ENCODE assay signal across 21 cellular contexts in genomic region chrX:29940750-29941149, GRCh38.
DNase-seq lines count a peak whose midpoint lies in the region; ATAC-seq, FAIRE-seq and TF ChIP-seq lines count a peak whose summit lies in the region.
"Had no signal": no experiment of that assay in that cellular context is flagged by ENCODE, and none has a peak within 500 bp of the region (broad histone marks: within the 10 kb centered on the region; RNA-seq: fewer than 3 reads in every experiment).

No MANE protein-coding gene starts in this region.

- H3K9ac ChIP-seq in Loucy (ENCODE audit: low read depth, low read length, poor library complexity, severe bottlenecking) (no peak overlapping the region), mesendoderm (ENCODE audit: low read length) (no peak overlapping the region)
- H3K9ac ChIP-seq: BLaER1 treated with 17β-estradiol and CSF1 and Interleukin-3, amounts not matched to agents 10 nM and 100 nM; KMS-11 had no signal

- H4K5ac ChIP-seq in mesendoderm (ENCODE audit: low read length), result no peak overlapping the region

- ATAC-seq in A549, result no peak
- no peak for ATAC-seq in GM19463 (IDR thresholded peaks at IDR 0.05; ENCODE audit: unreplicated experiment)
- ATAC-seq: CD8-positive, alpha-beta T cell had no signal

- no peaks in the 10 kb centered on the region for H3K9me2 ChIP-seq in Loucy (replicated peaks; ENCODE audit: low read depth, low read length)

- TF ChIP-seq RAD21 in A549 (conservative IDR thresholded peaks at IDR 0.05 in 1 of 2, IDR thresholded peaks at IDR 0.05 in 1 of 2), result no peak

- 68% methylated on average over 2 of the region's 2 CpGs for WGBS in A549 (ENCODE audit: missing lambda C conversion rate)
- WGBS in mesendoderm (ENCODE audit: extremely low coverage, insufficient coverage, low lambda C conversion rate), result no CpG with 5 or more reads among the region's 2 CpGs
- 71 to 89% (median 80%) methylated on average over 2 of the region's 2 CpGs for WGBS in stomach, 5 donors

- TF ChIP-seq CTCF in A549 (IDR thresholded peaks at IDR 0.05) (no peak), Loucy (conservative IDR thresholded peaks at IDR 0.05; ENCODE audit: low read length) (peak; percentile 27), brain microvascular endothelial cell (IDR thresholded peaks at IDR 0.05; ENCODE audit: low read depth, low read length, missing control alignments) (peak; percentile 13), stomach (IDR thresholded peaks at IDR 0.05) (no peak)

- H3K18ac ChIP-seq in mesendoderm (ENCODE audit: low read length), result no peak overlapping the region

- no peak for TF ChIP-seq POLR2A in A549 (IDR thresholded peaks at IDR 0.05; ENCODE audit: low read length)
- TF ChIP-seq POLR2A in stomach (IDR thresholded peaks at IDR 0.05), result no peak

- H4K20me1 ChIP-seq in Loucy (ENCODE audit: insufficient read depth, low read length, poor library complexity, severe bottlenecking), result no peaks in the 10 kb centered on the region
- H4K20me1 ChIP-seq: BLaER1 treated with 17β-estradiol and CSF1 and Interleukin-3, amounts not matched to agents 10 nM and 100 nM had no signal

- H3K56ac ChIP-seq in mesendoderm (ENCODE audit: low read length), result no peak overlapping the region

- H3K4ac ChIP-seq in mesendoderm (ENCODE audit: low read depth, low read length), result no peak overlapping the region

- H3K36me3 ChIP-seq in Loucy (ENCODE audit: insufficient read depth, low read length) (no peaks in the 10 kb centered on the region), brain microvascular endothelial cell (replicated peaks) (no peaks in the 10 kb centered on the region), mesendoderm (ENCODE audit: control insufficient read depth, insufficient read depth, low read length) (no peaks in the 10 kb centered on the region), stomach (no peaks in the 10 kb centered on the region)
- H3K36me3 ChIP-seq: BLaER1 treated with 17β-estradiol and CSF1 and Interleukin-3, amounts not matched to agents 10 nM and 100 nM; Peyer's patch; SJSA1 had no signal

- POLR2A ChIA-PET in A549 (lab: Yijun Ruan, JAX), result no interaction called here

- in situ Hi-C loops in brain microvascular endothelial cell (cut with HindIII; ENCODE audit: low pct_ligation_motif_present, low sequenced_read_pairs), result no loop called here

- H3K79me1 ChIP-seq in mesendoderm (ENCODE audit: low read length), result no peaks in the 10 kb centered on the region

- H3K9me3 ChIP-seq in A549 (no peaks in the 10 kb centered on the region), Loucy (ENCODE audit: insufficient read depth, low read depth, low read length) (no peaks in the 10 kb centered on the region), stomach (no peaks in the 10 kb centered on the region)
- H3K9me3 ChIP-seq: BLaER1 treated with 17β-estradiol and CSF1 and Interleukin-3, amounts not matched to agents 10 nM and 100 nM; Peyer's patch; SJSA1 had no signal

- FAIRE-seq in A549 (lab: Jason Lieb, UNC), result peak; percentile 76
- FAIRE-seq: A204.1, GM12892 had no signal

- intact Hi-C loops in stomach (cut with DNase I; ENCODE audit: low total_unique reads), result no loop called here

- no peak overlapping the region for H2BK5ac ChIP-seq in mesendoderm (ENCODE audit: low read length)

- no peak overlapping the region for H2BK120ac ChIP-seq in mesendoderm (ENCODE audit: low read depth, low read length)

- no peaks in the 10 kb centered on the region for H3F3A ChIP-seq in Loucy (ENCODE audit: low read depth)

- H2AK5ac ChIP-seq in mesendoderm (ENCODE audit: low read length), result no peak overlapping the region

- H3K23ac ChIP-seq in mesendoderm (ENCODE audit: low read length), result no peak overlapping the region

- DNase-seq in A549 (ENCODE audit: low read depth in 1 of 2, low spot score in 1 of 2) (no peak), brain microvascular endothelial cell (no peak), mesendoderm (peak; percentile 62), occipital lobe (lab: John Stamatoyannopoulos, UW) (no peak), stomach (no peak)
- DNase-seq: CD8-positive, alpha-beta T cell; DMS79; H7; NCI-H1436; NCI-H2029; NCI-H345; NCI-H524 treated with DMSO at 0.1 percent for 48 hours; Peyer's patch had no signal

- H3K4me1 ChIP-seq in A549 (no peaks in the 10 kb centered on the region), Loucy (ENCODE audit: insufficient read depth, low read length, poor library complexity, severe bottlenecking) (no peaks in the 10 kb centered on the region), mesendoderm (ENCODE audit: control insufficient read depth, low read depth, low read length) (no peaks in the 10 kb centered on the region), stomach (no peaks in the 10 kb centered on the region)
- H3K4me1 ChIP-seq: BLaER1 treated with 17β-estradiol and CSF1 and Interleukin-3, amounts not matched to agents 10 nM and 100 nM; Peyer's patch; SJSA1 had no signal

- H4K8ac ChIP-seq in mesendoderm (ENCODE audit: low read depth, low read length), result no peak overlapping the region

- CTCF ChIA-PET in A549 (lab: Yijun Ruan, JAX), result interaction anchor here (1.2 kb wide), 1 partner anchor 9 kb away, joined by 3 read pairs; no protein-coding TSS in a partner anchor

- no peak overlapping the region for H3K27ac ChIP-seq in A549
- H3K27ac ChIP-seq in brain microvascular endothelial cell, result no peak overlapping the region
- H3K27ac ChIP-seq in mesendoderm (ENCODE audit: low read depth, low read length), result no peak overlapping the region
- H3K27ac ChIP-seq in stomach, result no peak overlapping the region
- H3K27ac ChIP-seq: BLaER1 treated with 17β-estradiol and CSF1 and Interleukin-3, amounts not matched to agents 10 nM and 100 nM; HL-60; KMS-11; Peyer's patch; SJSA1 had no signal

- H3K4me2 ChIP-seq in A549 (no peak overlapping the region), Loucy (ENCODE audit: low read depth, low read length, poor library complexity, severe bottlenecking) (no peak overlapping the region), mesendoderm (ENCODE audit: low read length) (no peak overlapping the region)
- H3K4me2 ChIP-seq: BLaER1 treated with 17β-estradiol and CSF1 and Interleukin-3, amounts not matched to agents 10 nM and 100 nM; KMS-11 had no signal

- no peak overlapping the region for H2AFZ ChIP-seq in Loucy (ENCODE audit: low read length)

- no peak for TF ChIP-seq EP300 in A549 (IDR thresholded peaks at IDR 0.05)
- no peak for TF ChIP-seq EP300 in stomach (IDR thresholded peaks at IDR 0.05)

- no peak overlapping the region for H3K4me3 ChIP-seq in A549
- no peak overlapping the region for H3K4me3 ChIP-seq in Loucy (ENCODE audit: low read length, poor library complexity, severe bottlenecking)
- no peak overlapping the region for H3K4me3 ChIP-seq in brain microvascular endothelial cell (ENCODE audit: low read depth, low read length)
- H3K4me3 ChIP-seq in mesendoderm (ENCODE audit: low read length), result no peak overlapping the region
- H3K4me3 ChIP-seq in stomach, result no peak overlapping the region
- H3K4me3 ChIP-seq: BLaER1 treated with 17β-estradiol and CSF1 and Interleukin-3, amounts not matched to agents 10 nM and 100 nM; Peyer's patch; SJSA1 had no signal

- H3K27me3 ChIP-seq in Loucy (ENCODE audit: insufficient read depth, low read length, poor library complexity, severe bottlenecking), result no peaks in the 10 kb centered on the region
- H3K27me3 ChIP-seq in brain microvascular endothelial cell (replicated peaks), result no peaks in the 10 kb centered on the region
- no peaks in the 10 kb centered on the region for H3K27me3 ChIP-seq in mesendoderm (ENCODE audit: insufficient read depth, low read length, poor library complexity)
- no peaks in the 10 kb centered on the region for H3K27me3 ChIP-seq in stomach
- H3K27me3 ChIP-seq: BLaER1 treated with 17β-estradiol and CSF1 and Interleukin-3, amounts not matched to agents 10 nM and 100 nM; Peyer's patch; SJSA1 had no signal

- H2BK15ac ChIP-seq in mesendoderm (replicated peaks; ENCODE audit: low read depth), result no peak overlapping the region

- H3K79me2 ChIP-seq in Loucy (ENCODE audit: insufficient read depth, low read length), result no peaks in the 10 kb centered on the region
- H3K79me2 ChIP-seq in mesendoderm (ENCODE audit: control insufficient read depth, insufficient read depth, low read length), result no peaks in the 10 kb centered on the region

TF ChIP-seq in A549, 52 proteins besides CTCF, POLR2A, EP300 and RAD21 (continues in another document):
- TF ChIP-seq FOXS1 (CRISPR knock-in tag; IDR thresholded peaks at IDR 0.05), result no peak
- no peak for TF ChIP-seq ZFP36 (IDR thresholded peaks at IDR 0.05; ENCODE audit: borderline replicate concordance, partially characterized antibody)
- TF ChIP-seq PHF8 (IDR thresholded peaks at IDR 0.05; ENCODE audit: borderline replicate concordance, low read depth), result no peak
- TF ChIP-seq HEYL (CRISPR knock-in tag; IDR thresholded peaks at IDR 0.05), result no peak
- no peak for TF ChIP-seq EHF (CRISPR knock-in tag; IDR thresholded peaks at IDR 0.05)
- TF ChIP-seq TFCP2L1 (CRISPR knock-in tag; IDR thresholded peaks at IDR 0.05), result no peak
- no peak for TF ChIP-seq MAZ (IDR thresholded peaks at IDR 0.05; ENCODE audit: borderline replicate concordance, low read depth, low read length)
- TF ChIP-seq HOXA7 (CRISPR knock-in tag; IDR thresholded peaks at IDR 0.05), result no peak
- no peak for TF ChIP-seq RCOR1 (IDR thresholded peaks at IDR 0.05; ENCODE audit: low read depth, low read length)
- no peak for TF ChIP-seq HES2 (IDR thresholded peaks at IDR 0.05)
- TF ChIP-seq PBX3 (IDR thresholded peaks at IDR 0.05), result no peak
- TF ChIP-seq RARB (CRISPR knock-in tag; IDR thresholded peaks at IDR 0.05), result no peak
- no peak for TF ChIP-seq CHD2 (IDR thresholded peaks at IDR 0.05; ENCODE audit: low read length, partially characterized antibody)
- TF ChIP-seq SREBF2 (IDR thresholded peaks at IDR 0.05), result no peak
- TF ChIP-seq FOSB (CRISPR knock-in tag; IDR thresholded peaks at IDR 0.05), result no peak
- TF ChIP-seq BHLHE40 (IDR thresholded peaks at IDR 0.05; ENCODE audit: low read depth, low read length), result no peak

Comparison
In these comparisons a context has a peak if more than half of its experiments do, and no peak if none do; other contexts are left out.
1. CTCF ChIP-seq: peak in Loucy (single experiment) and brain microvascular endothelial cell (single experiment); none in A549 (single experiment) and stomach (0 of 7).